23 cellular contexts compared by ENCODE assay signal in genomic region chr5:127978738-127979300, GRCh38.
"Had no signal": no experiment of that assay in that cellular context is flagged by ENCODE, and none has a peak within 500 bp of the region (broad histone marks: within the 10 kb centered on the region; RNA-seq: fewer than 3 reads in every experiment).

No MANE protein-coding gene starts in this region.

- H3K36me3 ChIP-seq: SJCRH30 had no signal

- DNase-seq: activated CD4-positive, alpha-beta T cell treated with anti-CD3 and anti-CD28 coated beads, Interleukin-2, amount 10 ng/mL, durations not matched to agents 24 days and 14 days; activated CD4-positive, alpha-beta T cell treated with anti-CD3 and anti-CD28 coated beads, Interleukin-2, amount 50 U/mL, for 4 hours; activated CD8-positive, alpha-beta T cell treated with anti-CD3 and anti-CD28 coated beads for 36 hours; activated effector memory CD4-positive, alpha-beta T cell treated with anti-CD3 and anti-CD28 coated beads, Interleukin-2, amount 50 U/mL, for 16 hours; activated naive CD4-positive, alpha-beta T cell; activated naive CD4-positive, alpha-beta T cell treated with anti-CD3 and anti-CD28 coated beads, Interleukin-2, amount 50 U/mL, for 16 hours; activated naive CD8-positive, alpha-beta T cell treated with anti-CD3 and anti-CD28 coated beads for 36 hours; activated T-cell treated with anti-CD3 and anti-CD28 coated beads, Interleukin-2, amount 50 U/mL, for 1 hour; activated T-cell treated with anti-CD3 and anti-CD28 coated beads, Interleukin-2, amount 50 U/mL, for 72 hours; amniotic stem cell; aorta; NCI-H1048; NCI-H1105 treated with DMSO at 0.1 percent for 48 hours; NCI-H1694 treated with DMSO at 0.1 percent for 48 hours; NCI-H2029; NCI-H345; NCI-H524 treated with DMSO at 0.1 percent for 48 hours; SHP77; SJCRH30; T1000 had no signal

- ATAC-seq: activated CD8-positive, alpha-beta T cell treated with anti-CD3 and anti-CD28 coated beads for 36 hours; activated T-cell treated with anti-CD3 and anti-CD28 coated beads, Interleukin-2, amount 50 U/mL, for 72 hours; activated T-helper 17 cell treated with anti-CD3 and anti-CD28 coated beads, Interleukin-2, amount 50 U/mL, for 72 hours; Panc1 had no signal

- H3K27ac Mint-ChIP-seq: activated CD4-positive, alpha-beta T cell treated with anti-CD3 and anti-CD28 coated beads, Interleukin-2, amount 10 ng/mL, durations not matched to agents 24 days and 14 days; activated CD8-positive, alpha-beta T cell treated with anti-CD3 and anti-CD28 coated beads for 36 hours; activated naive CD8-positive, alpha-beta T cell treated with anti-CD3 and anti-CD28 coated beads for 36 hours; activated T-cell treated with anti-CD3 and anti-CD28 coated beads, Interleukin-2, amount 50 U/mL, for 72 hours; activated T-helper 17 cell treated with anti-CD3 and anti-CD28 coated beads, Interleukin-2, amount 50 U/mL, for 72 hours had no signal

- H3K9me3 Mint-ChIP-seq: activated CD4-positive, alpha-beta T cell treated with anti-CD3 and anti-CD28 coated beads, Interleukin-2, amount 10 ng/mL, durations not matched to agents 24 days and 14 days; activated CD8-positive, alpha-beta T cell treated with anti-CD3 and anti-CD28 coated beads for 36 hours; activated naive CD8-positive, alpha-beta T cell treated with anti-CD3 and anti-CD28 coated beads for 36 hours; activated T-cell treated with anti-CD3 and anti-CD28 coated beads, Interleukin-2, amount 50 U/mL, for 72 hours; activated T-helper 17 cell treated with anti-CD3 and anti-CD28 coated beads, Interleukin-2, amount 50 U/mL, for 72 hours had no signal

- H3K27me3 ChIP-seq: SJCRH30 had no signal

- H3K27me3 Mint-ChIP-seq: activated CD4-positive, alpha-beta T cell treated with anti-CD3 and anti-CD28 coated beads, Interleukin-2, amount 10 ng/mL, durations not matched to agents 24 days and 14 days; activated CD8-positive, alpha-beta T cell treated with anti-CD3 and anti-CD28 coated beads for 36 hours; activated naive CD8-positive, alpha-beta T cell treated with anti-CD3 and anti-CD28 coated beads for 36 hours; activated T-helper 17 cell treated with anti-CD3 and anti-CD28 coated beads, Interleukin-2, amount 50 U/mL, for 72 hours had no signal

- H3K4me3 ChIP-seq: SJCRH30, SK-N-MC had no signal

- H3K4me1 Mint-ChIP-seq: activated CD4-positive, alpha-beta T cell treated with anti-CD3 and anti-CD28 coated beads, Interleukin-2, amount 10 ng/mL, durations not matched to agents 24 days and 14 days; activated T-helper 17 cell treated with anti-CD3 and anti-CD28 coated beads, Interleukin-2, amount 50 U/mL, for 72 hours had no signal

- H3K4me3 Mint-ChIP-seq: activated CD4-positive, alpha-beta T cell treated with anti-CD3 and anti-CD28 coated beads, Interleukin-2, amount 10 ng/mL, durations not matched to agents 24 days and 14 days; activated CD8-positive, alpha-beta T cell treated with anti-CD3 and anti-CD28 coated beads for 36 hours; activated naive CD8-positive, alpha-beta T cell treated with anti-CD3 and anti-CD28 coated beads for 36 hours; activated T-cell treated with anti-CD3 and anti-CD28 coated beads, Interleukin-2, amount 50 U/mL, for 72 hours; activated T-helper 17 cell treated with anti-CD3 and anti-CD28 coated beads, Interleukin-2, amount 50 U/mL, for 72 hours had no signal
